In the genomic region with DNA sequence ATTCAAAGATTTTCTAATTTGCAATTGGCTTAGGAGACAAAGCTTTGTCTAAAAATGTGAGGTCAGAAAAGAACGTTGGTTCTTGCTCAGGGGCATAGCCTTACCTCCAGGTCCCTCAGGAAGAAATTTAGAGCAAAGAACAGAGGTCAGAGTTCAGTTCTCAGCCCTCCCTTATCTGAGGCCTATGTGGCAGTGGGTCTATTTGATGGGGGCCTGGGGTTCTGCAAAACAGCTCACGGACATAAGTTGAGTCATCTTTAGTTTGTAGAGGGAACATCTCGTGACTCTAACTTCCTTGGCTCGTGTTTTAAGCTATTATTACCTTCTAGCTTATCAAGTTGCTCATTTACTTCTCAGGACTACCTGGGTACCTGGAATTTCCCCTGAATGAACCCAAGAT, we compare ENCODE assay signal across 1 cellular context.
TF ChIP-seq lines count a peak whose summit lies in the region.

No MANE protein-coding gene starts in this region.

TF ChIP-seq in GM23338, 12 proteins besides CTCF, POLR2A, EP300 and RAD21:
- TF ChIP-seq, protein P1, sequence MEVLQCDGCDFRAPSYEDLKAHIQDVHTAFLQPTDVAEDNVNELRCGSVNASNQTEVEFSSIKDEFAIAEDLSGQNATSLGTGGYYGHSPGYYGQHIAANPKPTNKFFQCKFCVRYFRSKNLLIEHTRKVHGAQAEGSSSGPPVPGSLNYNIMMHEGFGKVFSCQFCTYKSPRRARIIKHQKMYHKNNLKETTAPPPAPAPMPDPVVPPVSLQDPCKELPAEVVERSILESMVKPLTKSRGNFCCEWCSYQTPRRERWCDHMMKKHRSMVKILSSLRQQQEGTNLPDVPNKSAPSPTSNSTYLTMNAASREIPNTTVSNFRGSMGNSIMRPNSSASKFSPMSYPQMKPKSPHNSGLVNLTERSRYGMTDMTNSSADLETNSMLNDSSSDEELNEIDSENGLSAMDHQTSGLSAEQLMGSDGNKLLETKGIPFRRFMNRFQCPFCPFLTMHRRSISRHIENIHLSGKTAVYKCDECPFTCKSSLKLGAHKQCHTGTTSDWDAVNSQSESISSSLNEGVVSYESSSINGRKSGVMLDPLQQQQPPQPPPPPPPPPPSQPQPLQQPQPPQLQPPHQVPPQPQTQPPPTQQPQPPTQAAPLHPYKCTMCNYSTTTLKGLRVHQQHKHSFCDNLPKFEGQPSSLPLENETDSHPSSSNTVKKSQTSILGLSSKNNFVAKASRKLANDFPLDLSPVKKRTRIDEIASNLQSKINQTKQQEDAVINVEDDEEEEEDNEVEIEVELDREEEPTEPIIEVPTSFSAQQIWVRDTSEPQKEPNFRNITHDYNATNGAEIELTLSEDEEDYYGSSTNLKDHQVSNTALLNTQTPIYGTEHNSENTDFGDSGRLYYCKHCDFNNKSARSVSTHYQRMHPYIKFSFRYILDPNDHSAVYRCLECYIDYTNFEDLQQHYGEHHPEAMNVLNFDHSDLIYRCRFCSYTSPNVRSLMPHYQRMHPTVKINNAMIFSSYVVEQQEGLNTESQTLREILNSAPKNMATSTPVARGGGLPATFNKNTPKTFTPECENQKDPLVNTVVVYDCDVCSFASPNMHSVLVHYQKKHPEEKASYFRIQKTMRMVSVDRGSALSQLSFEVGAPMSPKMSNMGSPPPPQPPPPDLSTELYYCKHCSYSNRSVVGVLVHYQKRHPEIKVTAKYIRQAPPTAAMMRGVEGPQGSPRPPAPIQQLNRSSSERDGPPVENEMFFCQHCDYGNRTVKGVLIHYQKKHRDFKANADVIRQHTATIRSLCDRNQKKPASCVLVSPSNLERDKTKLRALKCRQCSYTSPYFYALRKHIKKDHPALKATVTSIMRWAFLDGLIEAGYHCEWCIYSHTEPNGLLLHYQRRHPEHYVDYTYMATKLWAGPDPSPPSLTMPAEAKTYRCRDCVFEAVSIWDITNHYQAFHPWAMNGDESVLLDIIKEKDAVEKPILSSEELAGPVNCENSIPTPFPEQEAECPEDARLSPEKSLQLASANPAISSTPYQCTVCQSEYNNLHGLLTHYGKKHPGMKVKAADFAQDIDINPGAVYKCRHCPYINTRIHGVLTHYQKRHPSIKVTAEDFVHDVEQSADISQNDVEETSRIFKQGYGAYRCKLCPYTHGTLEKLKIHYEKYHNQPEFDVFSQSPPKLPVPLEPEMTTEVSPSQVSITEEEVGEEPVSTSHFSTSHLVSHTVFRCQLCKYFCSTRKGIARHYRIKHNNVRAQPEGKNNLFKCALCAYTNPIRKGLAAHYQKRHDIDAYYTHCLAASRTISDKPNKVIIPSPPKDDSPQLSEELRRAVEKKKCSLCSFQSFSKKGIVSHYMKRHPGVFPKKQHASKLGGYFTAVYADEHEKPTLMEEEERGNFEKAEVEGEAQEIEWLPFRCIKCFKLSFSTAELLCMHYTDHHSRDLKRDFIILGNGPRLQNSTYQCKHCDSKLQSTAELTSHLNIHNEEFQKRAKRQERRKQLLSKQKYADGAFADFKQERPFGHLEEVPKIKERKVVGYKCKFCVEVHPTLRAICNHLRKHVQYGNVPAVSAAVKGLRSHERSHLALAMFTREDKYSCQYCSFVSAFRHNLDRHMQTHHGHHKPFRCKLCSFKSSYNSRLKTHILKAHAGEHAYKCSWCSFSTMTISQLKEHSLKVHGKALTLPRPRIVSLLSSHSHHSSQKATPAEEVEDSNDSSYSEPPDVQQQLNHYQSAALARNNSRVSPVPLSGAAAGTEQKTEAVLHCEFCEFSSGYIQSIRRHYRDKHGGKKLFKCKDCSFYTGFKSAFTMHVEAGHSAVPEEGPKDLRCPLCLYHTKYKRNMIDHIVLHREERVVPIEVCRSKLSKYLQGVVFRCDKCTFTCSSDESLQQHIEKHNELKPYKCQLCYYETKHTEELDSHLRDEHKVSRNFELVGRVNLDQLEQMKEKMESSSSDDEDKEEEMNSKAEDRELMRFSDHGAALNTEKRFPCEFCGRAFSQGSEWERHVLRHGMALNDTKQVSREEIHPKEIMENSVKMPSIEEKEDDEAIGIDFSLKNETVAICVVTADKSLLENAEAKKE (CRISPR knock-in tag; IDR thresholded peaks at IDR 0.05): no peak
- no peak for TF ChIP-seq NANOG (IDR thresholded peaks at IDR 0.05; ENCODE audit: borderline replicate concordance)
- no peak for TF ChIP-seq POLR2AphosphoS5 (IDR thresholded peaks at IDR 0.05; ENCODE audit: low read depth)
- no peak for TF ChIP-seq ETS1 (IDR thresholded peaks at IDR 0.05)
- TF ChIP-seq JUNB (IDR thresholded peaks at IDR 0.05; ENCODE audit: unreplicated experiment): no peak
- no peak for TF ChIP-seq ZNF114 (CRISPR knock-in tag; IDR thresholded peaks at IDR 0.05)
- no peak for TF ChIP-seq CREB1 (CRISPR knock-in tag; IDR thresholded peaks at IDR 0.05; ENCODE audit: low read depth)
- TF ChIP-seq ZNF331 (CRISPR knock-in tag; IDR thresholded peaks at IDR 0.05; ENCODE audit: low read depth): no peak
